15 cellular contexts compared by ENCODE assay signal in genomic region chr20:25543068-25543467, GRCh38. TPM values are rescaled to one million over a fixed set of nuclear protein-coding genes. Genes with fewer than 3 reads are reported as not detected.
DNase-seq lines count a peak whose midpoint lies in the region; ATAC-seq and TF ChIP-seq lines count a peak whose summit lies in the region.
"Had no signal": no experiment of that assay in that cellular context is flagged by ENCODE, and none has a peak within 500 bp of the region (broad histone marks: within the 10 kb centered on the region; RNA-seq: fewer than 3 reads in every experiment).

No MANE protein-coding gene starts in this region.

- H3K4me3 Mint-ChIP-seq in chondrocyte (ENCODE audit: unreplicated experiment), result no peak overlapping the region
- no peak overlapping the region for H3K4me3 Mint-ChIP-seq in activated CD4-positive, alpha-beta T cell treated with anti-CD3 and anti-CD28 coated beads, Interleukin-2, amount 10 ng/mL, durations not matched to agents 7 days and 5 days
- H3K4me3 Mint-ChIP-seq: activated CD4-positive, alpha-beta T cell treated with anti-CD3 and anti-CD28 coated beads for 36 hours; activated T-helper 1 cell treated with anti-CD3 and anti-CD28 coated beads, Interleukin-12 subunit alpha, Interleukin-12 subunit beta, Interleukin-2, Interleukin-4 antibody, amounts not matched to agents 30 ng/mL and 10 ng/mL and 1 ng/mL, durations not matched to agents 14 hours and 24 hours and 36 hours had no signal

- H3K27ac Mint-ChIP-seq in chondrocyte (ENCODE audit: unreplicated experiment), result peak overlapping the region; percentile 57
- H3K27ac Mint-ChIP-seq in activated CD4-positive, alpha-beta T cell treated with anti-CD3 and anti-CD28 coated beads, Interleukin-2, amount 10 ng/mL, durations not matched to agents 7 days and 5 days, result no peak overlapping the region
- H3K27ac Mint-ChIP-seq: activated CD4-positive, alpha-beta T cell treated with anti-CD3 and anti-CD28 coated beads for 36 hours; activated T-helper 1 cell treated with anti-CD3 and anti-CD28 coated beads, Interleukin-12 subunit alpha, Interleukin-12 subunit beta, Interleukin-2, Interleukin-4 antibody, amounts not matched to agents 30 ng/mL and 10 ng/mL and 1 ng/mL, durations not matched to agents 14 hours and 24 hours and 36 hours had no signal

- CTCF ChIA-PET in PC-3 (lab: Charles Lee), result interaction anchor here (0.7 kb wide), 1 partner anchor 73 kb away, joined by 7 read pairs; no protein-coding TSS in a partner anchor
- CTCF ChIA-PET in activated CD4-positive, alpha-beta T cell treated with anti-CD3 and anti-CD28 coated beads, Interleukin-2, amount 10 ng/mL, durations not matched to agents 7 days and 5 days (lab: Charles Lee), result no interaction called here

- no peaks in the 10 kb centered on the region for H3K36me3 Mint-ChIP-seq in chondrocyte (ENCODE audit: low read depth)
- H3K36me3 Mint-ChIP-seq in activated CD4-positive, alpha-beta T cell treated with anti-CD3 and anti-CD28 coated beads, Interleukin-2, amount 10 ng/mL, durations not matched to agents 7 days and 5 days (ENCODE audit: low read depth), result no peaks in the 10 kb centered on the region

- no peaks in the 10 kb centered on the region for H3F3A ChIP-seq in PC-3 (ENCODE audit: low read length, unreplicated experiment)

- H3K4me3 ChIP-seq in PC-3 (ENCODE audit: low read length), result no peak overlapping the region
- H3K4me3 ChIP-seq: left ventricle myocardium inferior had no signal

- H3K27me3 ChIP-seq in PC-3 (ENCODE audit: low read length), result no peaks in the 10 kb centered on the region

- H3K9me3 Mint-ChIP-seq in chondrocyte (ENCODE audit: low read depth), result no peaks in the 10 kb centered on the region
- no peaks in the 10 kb centered on the region for H3K9me3 Mint-ChIP-seq in activated CD4-positive, alpha-beta T cell treated with anti-CD3 and anti-CD28 coated beads, Interleukin-2, amount 10 ng/mL, durations not matched to agents 7 days and 5 days
- H3K9me3 Mint-ChIP-seq: activated T-helper 1 cell treated with anti-CD3 and anti-CD28 coated beads, Interleukin-12 subunit alpha, Interleukin-12 subunit beta, Interleukin-2, Interleukin-4 antibody, amounts not matched to agents 30 ng/mL and 10 ng/mL and 1 ng/mL, durations not matched to agents 14 hours and 24 hours and 36 hours had no signal

- BruUV-seq in PC-3 (replicated peaks; lab: Mats Ljungman, UMichigan), result no TSS peak

- H3K4me2 ChIP-seq in PC-3 (ENCODE audit: low read length), result 0 out of 2 replicates have a peak overlapping the region, but pooled peaks have one; percentile 15

- no peaks in the 10 kb centered on the region for H3K79me2 ChIP-seq in PC-3 (ENCODE audit: low read length)

- intact Hi-C loops in PC-3 (cut with micrococcal nuclease), result loop anchor here (5.0 kb wide), 1 partner anchor 71 kb away; no protein-coding TSS in a partner anchor

- POLR2A ChIA-PET in PC-3 (lab: Charles Lee; ENCODE audit: unreplicated experiment), result no interaction called here
- POLR2A ChIA-PET in activated CD4-positive, alpha-beta T cell treated with anti-CD3 and anti-CD28 coated beads, Interleukin-2, amount 10 ng/mL, durations not matched to agents 7 days and 5 days (lab: Charles Lee), result no interaction called here

- H3K9ac ChIP-seq in PC-3 (ENCODE audit: low read length), result no peak overlapping the region

- H3K9me3 ChIP-seq in PC-3 (ENCODE audit: low read length), result no peaks in the 10 kb centered on the region
- H3K9me3 ChIP-seq: left ventricle myocardium inferior had no signal

- H4K20me1 ChIP-seq in PC-3 (ENCODE audit: low read length), result no peaks in the 10 kb centered on the region

- no peaks in the 10 kb centered on the region for H3K36me3 ChIP-seq in PC-3 (ENCODE audit: low read depth, low read length)
- H3K36me3 ChIP-seq: left ventricle myocardium inferior had no signal

- no peaks in the 10 kb centered on the region for H3K27me3 Mint-ChIP-seq in chondrocyte (ENCODE audit: low read depth)
- H3K27me3 Mint-ChIP-seq in activated CD4-positive, alpha-beta T cell treated with anti-CD3 and anti-CD28 coated beads, Interleukin-2, amount 10 ng/mL, durations not matched to agents 7 days and 5 days, result no peaks in the 10 kb centered on the region
- H3K27me3 Mint-ChIP-seq: activated CD4-positive, alpha-beta T cell treated with anti-CD3 and anti-CD28 coated beads for 36 hours had no signal

- peaks cover 8% of the 10 kb centered on the region for H3K4me1 ChIP-seq in PC-3 (ENCODE audit: insufficient read depth, low read length)

- peak; percentile 64 for DNase-seq in EL
- DNase-seq in PC-3, result peak; percentile 53
- no peak for DNase-seq in chondrocyte (ENCODE audit: low spot score)
- peak; percentile 37 for DNase-seq in myocyte (ENCODE audit: low read depth)
- DNase-seq in activated CD4-positive, CD25-positive, alpha-beta regulatory T cell (lab: John Stamatoyannopoulos, UW), result no peak
- DNase-seq in activated CD8-positive, alpha-beta memory T cell treated with anti-CD3 and anti-CD28 coated beads for 24 hours, result no peak
- DNase-seq in activated CD4-positive, alpha-beta T cell treated with anti-CD3 and anti-CD28 coated beads, Interleukin-2, amount 10 ng/mL, durations not matched to agents 7 days and 5 days, result no peak
- no peak for DNase-seq in KG1 (lab: John Stamatoyannopoulos, UW)
- DNase-seq: activated CD4-positive, alpha-beta T cell treated with anti-CD3 and anti-CD28 coated beads for 36 hours; aorta; effector CD4-positive, alpha-beta T cell; left ventricle myocardium inferior; NCI-H2107; substantia nigra had no signal

- no peak overlapping the region for H2AFZ ChIP-seq in PC-3 (ENCODE audit: low read length)

- H3K27ac ChIP-seq in PC-3 (ENCODE audit: low read length), result no peak overlapping the region
- H3K27ac ChIP-seq: left ventricle myocardium inferior had no signal

- no peaks in the 10 kb centered on the region for H3K9me2 ChIP-seq in PC-3 (replicated peaks; ENCODE audit: low read length)

- ATAC-seq in PC-3, result peak; percentile 76
- ATAC-seq: activated CD4-positive, alpha-beta T cell treated with anti-CD3 and anti-CD28 coated beads for 36 hours had no signal

- TF ChIP-seq CTCF in PC-3 (conservative IDR thresholded peaks at IDR 0.05; ENCODE audit: low read depth, low read length) (no peak), chondrocyte (IDR thresholded peaks at IDR 0.05) (no peak)

- peaks cover 35% of the 10 kb centered on the region for H3K4me1 Mint-ChIP-seq in chondrocyte (ENCODE audit: low read depth)
- peaks cover 3% of the 10 kb centered on the region for H3K4me1 Mint-ChIP-seq in activated CD4-positive, alpha-beta T cell treated with anti-CD3 and anti-CD28 coated beads, Interleukin-2, amount 10 ng/mL, durations not matched to agents 7 days and 5 days

RNA-seq across cellular contexts. Expression of gene NINL, which starts 42.3 kb away (rescaled TPM):
- 6.5 and 11.5 TPM in 2 replicates for total RNA-seq in PC-3 (2014; rRNA removed)
- 10.6 to 12.3 TPM (median 10.7 TPM) in 3 replicates for total RNA-seq in chondrocyte
- total RNA-seq in myocyte, result 4.7 and 6.3 TPM in 2 replicates
- polyA plus RNA-seq in myocyte (2012), result 4.9 TPM
- 1 to 10 TPM; 2.3 to 3.7 TPM for total RNA-seq in activated CD4-positive, alpha-beta T cell treated with anti-CD3 and anti-CD28 coated beads, Interleukin-2, amount 10 ng/mL, durations not matched to agents 7 days and 5 days

Comparison
In these comparisons a context has a peak if more than half of its experiments do, and no peak if none do; other contexts are left out.
1. DNase-seq: peak in EL (single experiment), PC-3 (single experiment) and myocyte (single experiment); none in chondrocyte (single experiment), activated CD4-positive, CD25-positive, alpha-beta regulatory T cell (0 of 4), activated CD8-positive, alpha-beta memory T cell treated with anti-CD3 and anti-CD28 coated beads for 24 hours (single experiment), activated CD4-positive, alpha-beta T cell treated with anti-CD3 and anti-CD28 coated beads, Interleukin-2, amount 10 ng/mL, durations not matched to agents 7 days and 5 days (single experiment) and KG1 (single experiment).